ENCODE assay signal across 13 cellular contexts in the genomic region with DNA sequence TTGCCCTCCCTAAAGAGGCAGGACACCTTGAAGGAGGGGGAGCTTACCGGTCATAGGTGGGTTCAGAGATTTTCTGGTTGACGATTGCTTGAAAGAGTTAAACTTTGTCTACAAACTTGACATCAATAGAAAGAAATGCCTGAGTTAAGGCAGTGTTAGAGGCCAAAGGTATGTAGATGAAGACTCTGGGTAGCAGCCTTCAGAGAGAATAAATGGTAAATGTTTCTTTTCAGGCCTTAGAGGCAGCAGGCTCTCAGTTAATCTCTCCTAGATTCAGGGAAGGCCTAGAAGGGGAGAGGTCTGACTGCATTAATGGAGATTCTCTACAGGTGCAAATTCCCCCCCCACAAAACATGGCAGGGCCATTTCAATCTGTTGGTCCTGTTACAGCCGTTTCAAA. TPM values are rescaled to one million over a fixed set of nuclear protein-coding genes. Genes with fewer than 3 reads are reported as not detected.
"Had no signal": no experiment of that assay in that cellular context is flagged by ENCODE, and none has a peak within 500 bp of the region (broad histone marks: within the 10 kb centered on the region; RNA-seq: fewer than 3 reads in every experiment).

No MANE protein-coding gene starts in this region.

- H3K27ac ChIP-seq: coronary artery, heart left ventricle, sigmoid colon, testis had no signal

- DNase-seq: caudate nucleus; effector CD8-positive, alpha-beta T cell; heart left ventricle; left ventricle myocardium superior; mesendoderm; sigmoid colon; stimulated activated CD4-positive, alpha-beta T cell treated with anti-CD3 and anti-CD28 coated beads, Interleukin-2, amount 100 ng/mL, for 24 hours; stimulated activated naive CD4-positive, alpha-beta T cell treated with Interleukin-2 at 50 U/mL for 16 hours; T1000; testis had no signal

- ATAC-seq: heart left ventricle, left ventricle myocardium superior had no signal

- H3K4me3 ChIP-seq: coronary artery, heart left ventricle, sigmoid colon, testis had no signal

- H3K4me1 ChIP-seq: heart left ventricle, sigmoid colon, testis had no signal

- H3K9me3 Mint-ChIP-seq: activated T-helper 1 cell treated with anti-CD3 and anti-CD28 coated beads, Interleukin-12 subunit alpha, Interleukin-12 subunit beta, Interleukin-2, Interleukin-4 antibody, amounts not matched to agents 30 ng/mL and 10 ng/mL and 1 ng/mL, durations not matched to agents 14 hours and 24 hours and 36 hours had no signal

- H3K4me3 Mint-ChIP-seq: activated T-helper 1 cell treated with anti-CD3 and anti-CD28 coated beads, Interleukin-12 subunit alpha, Interleukin-12 subunit beta, Interleukin-2, Interleukin-4 antibody, amounts not matched to agents 30 ng/mL and 10 ng/mL and 1 ng/mL, durations not matched to agents 14 hours and 24 hours and 36 hours had no signal

- H3K27me3 ChIP-seq: heart left ventricle, sigmoid colon, testis had no signal

- H3K27ac Mint-ChIP-seq: activated T-helper 1 cell treated with anti-CD3 and anti-CD28 coated beads, Interleukin-12 subunit alpha, Interleukin-12 subunit beta, Interleukin-2, Interleukin-4 antibody, amounts not matched to agents 30 ng/mL and 10 ng/mL and 1 ng/mL, durations not matched to agents 14 hours and 24 hours and 36 hours had no signal

- H3K9me3 ChIP-seq: heart left ventricle, sigmoid colon, testis had no signal

RNA-seq across cellular contexts. Expression of a gene that starts 54.2 kb away (rescaled TPM):
- total RNA-seq: activated T-helper 1 cell treated with anti-CD3 and anti-CD28 coated beads, Interleukin-12 subunit alpha, Interleukin-12 subunit beta, Interleukin-2, Interleukin-4 antibody, amounts not matched to agents 30 ng/mL and 10 ng/mL and 1 ng/mL, durations not matched to agents 14 hours and 24 hours and 36 hours; frontal cortex; heart left ventricle; left ventricle myocardium superior had no signal
